In genomic region chr1:231337472-231338269, GRCh38 we compare ENCODE assay signal across 8 cellular contexts.
A peak's percentile ranks its signal among the peaks of the same experiment; 100 is the strongest.
DNase-seq lines count a peak whose midpoint lies in the region; ATAC-seq and TF ChIP-seq lines count a peak whose summit lies in the region.

Gene EXOC8 (minus strand): TSS chr1:231337852. CDS start chr1:231337745, 107 bp downstream.

- no peak; the same call in 1 of the 2 replicates for TF ChIP-seq CTCF in AG09319 (IDR thresholded peaks at IDR 0.05; ENCODE audit: low read depth, low read length)

- DNase-seq in AG09319 (ENCODE audit: extremely low read depth, low read depth) (peak; percentile 92), NCI-H345 treated with DMSO at 0.1 percent for 48 hours (lab: John Stamatoyannopoulos, UW; ENCODE audit: unreplicated experiment) (peak; percentile 97), iris pigment epithelial cell (ENCODE audit: low read depth) (peak; percentile 91)
- DNase-seq in activated CD4-positive, CD25-positive, alpha-beta regulatory T cell (lab: John Stamatoyannopoulos, UW): peak; percentile 88 to 95 (median 92)
- peak; percentile 99 for DNase-seq in central memory CD4-positive, alpha-beta T cell
- DNase-seq in stimulated activated CD4-positive, alpha-beta T cell treated with anti-CD3 and anti-CD28 coated beads, Interleukin-12 subunit alpha, Interleukin-12 subunit beta, amount 100 ng/mL, for 24 hours (ENCODE audit: low read depth in 2 of 2): peak; percentile 93 to 99

- ATAC-seq in GM19023 (IDR thresholded peaks at IDR 0.05; ENCODE audit: unreplicated experiment) (peak; percentile 76), HG03280 (IDR thresholded peaks at IDR 0.05; ENCODE audit: unreplicated experiment) (peak; percentile 68)

Comparison
In these comparisons a context has a peak if more than half of its experiments do, and no peak if none do; other contexts are left out.
1. Peak in every context shown above with its lines: DNase-seq and ATAC-seq.